ENCODE assay signal across 10 cellular contexts in the genomic region with DNA sequence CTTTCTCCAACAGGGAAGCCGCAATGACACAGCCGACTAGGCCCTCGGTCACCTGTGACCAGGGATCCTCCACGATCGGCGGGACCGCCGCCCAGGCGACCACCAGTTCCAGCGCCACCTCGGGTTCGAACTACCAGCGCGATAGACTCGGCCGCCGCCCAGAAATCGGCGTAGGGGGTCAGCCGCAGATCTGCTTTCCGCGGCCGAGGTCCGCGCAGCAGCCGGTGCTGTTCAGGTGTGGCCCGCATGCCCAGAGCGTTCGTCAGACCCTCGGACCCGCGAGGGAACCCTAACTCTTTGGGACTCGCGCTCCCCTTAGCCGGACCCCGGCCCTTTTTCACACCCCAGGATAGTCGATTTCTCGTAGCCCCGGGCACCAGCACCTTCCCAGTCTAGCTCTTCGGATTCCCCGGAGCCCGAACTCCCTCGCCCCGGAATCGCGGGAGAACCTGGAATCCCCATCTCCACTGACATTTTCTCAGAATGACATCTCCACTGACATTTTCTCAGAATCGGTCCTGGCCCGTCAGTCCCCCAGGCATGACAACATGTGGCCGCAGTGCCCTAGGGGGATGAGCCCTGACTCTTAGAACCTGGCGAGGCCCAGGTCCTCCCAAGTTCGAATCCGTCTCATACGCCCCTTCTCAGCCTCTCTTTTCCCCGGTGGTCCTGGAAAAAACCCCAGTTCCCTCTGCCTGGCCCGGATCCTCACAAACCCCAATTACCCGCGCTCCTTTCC. TPM values are rescaled to one million over a fixed set of nuclear protein-coding genes. Genes with fewer than 3 reads are reported as not detected.
DNase-seq lines count a peak whose midpoint lies in the region; ATAC-seq, FAIRE-seq and TF ChIP-seq lines count a peak whose summit lies in the region.
"Had no signal": no experiment of that assay in that cellular context is flagged by ENCODE, and none has a peak within 500 bp of the region (broad histone marks: within the 10 kb centered on the region; RNA-seq: fewer than 3 reads in every experiment).

No MANE protein-coding gene starts in this region.

- no peaks in the 10 kb centered on the region for H3K4me1 ChIP-seq in cardiac muscle cell (ENCODE audit: low read depth)
- peaks cover 10% of the 10 kb centered on the region for H3K4me1 ChIP-seq in mucosa of descending colon (ENCODE audit: low read depth)

- peaks cover 37% of the 10 kb centered on the region for H3K27me3 ChIP-seq in cardiac muscle cell

- H3K4me3 ChIP-seq in cardiac muscle cell: peak overlapping the region; percentile 48
- H3K4me3 ChIP-seq in mucosa of descending colon: peak overlapping the region; percentile 39

- DNase-seq in cardiac muscle cell (ENCODE audit: low read depth in 1 of 2, low spot score in 1 of 2) (no peak), left cardiac atrium (no peak), chondrocyte (ENCODE audit: low spot score) (no peak), mucosa of descending colon (peak in 2 of 3 donors; percentile 10 to 75), type B pancreatic cell (ENCODE audit: extremely low spot score, unreplicated experiment) (peak; percentile 67), DMS53 treated with DMSO at 0.1 percent for 48 hours (lab: John Stamatoyannopoulos, UW; ENCODE audit: unreplicated experiment) (no peak), DMS 273 (lab: John Stamatoyannopoulos, UW; ENCODE audit: unreplicated experiment) (no peak), GM19239 (ENCODE audit: insufficient read length, low spot score) (no peak)
- DNase-seq: DMS79 had no signal

- no peak for FAIRE-seq in GM19239 (lab: Jason Lieb, UNC)

- H3K9me3 Mint-ChIP-seq in chondrocyte (ENCODE audit: low read depth): no peaks in the 10 kb centered on the region
- no peaks in the 10 kb centered on the region for H3K9me3 Mint-ChIP-seq in type B pancreatic cell

- no peaks in the 10 kb centered on the region for H3K9me3 ChIP-seq in cardiac muscle cell (ENCODE audit: low read depth)
- no peaks in the 10 kb centered on the region for H3K9me3 ChIP-seq in mucosa of descending colon

- H3K27ac Mint-ChIP-seq in chondrocyte (ENCODE audit: unreplicated experiment) (no peak overlapping the region), type B pancreatic cell (no peak overlapping the region)

- H3K27me3 Mint-ChIP-seq in chondrocyte (ENCODE audit: low read depth) (peaks cover 2% of the 10 kb centered on the region), type B pancreatic cell (peaks cover 47% of the 10 kb centered on the region)

- H3K4me3 Mint-ChIP-seq in chondrocyte (ENCODE audit: unreplicated experiment): peak overlapping the region; percentile 86
- H3K4me3 Mint-ChIP-seq in type B pancreatic cell: peak overlapping the region; percentile 89

- H3K36me3 Mint-ChIP-seq in chondrocyte (ENCODE audit: low read depth) (no peaks in the 10 kb centered on the region), type B pancreatic cell (no peaks in the 10 kb centered on the region)

- intact Hi-C loops in left cardiac atrium (cut with DNase I) (no loop called here), mucosa of descending colon (cut with DNase I, micrococcal nuclease) (no loop called here)

- H3K27ac ChIP-seq in cardiac muscle cell: no peak overlapping the region

- ATAC-seq in left cardiac atrium: no peak
- peak; percentile 5 for ATAC-seq in mucosa of descending colon

- no peaks in the 10 kb centered on the region for H3K36me3 ChIP-seq in cardiac muscle cell
- H3K36me3 ChIP-seq in mucosa of descending colon (ENCODE audit: low read depth): no peaks in the 10 kb centered on the region

- TF ChIP-seq CTCF in cardiac muscle cell (IDR thresholded peaks at IDR 0.05; ENCODE audit: low read depth, low read length) (no peak), chondrocyte (IDR thresholded peaks at IDR 0.05) (no peak), mucosa of descending colon (IDR thresholded peaks at IDR 0.05) (no peak), type B pancreatic cell (conservative IDR thresholded peaks at IDR 0.05) (no peak)

- H3K4me1 Mint-ChIP-seq in chondrocyte (ENCODE audit: low read depth) (peaks cover 13% of the 10 kb centered on the region), type B pancreatic cell (ENCODE audit: unreplicated experiment) (no peaks in the 10 kb centered on the region)

RNA-seq across cellular contexts. Expression of a gene that starts 0.4 kb away (rescaled TPM):
- not detected in 2 replicates for total RNA-seq in cardiac muscle cell
- not detected in 2 replicates for polyA plus RNA-seq in cardiac muscle cell
- total RNA-seq in left cardiac atrium: not detected
- total RNA-seq in chondrocyte: not detected in 3 replicates
- 1 to 10 TPM; 1.7 to 5.7 (median 3.5) TPM for total RNA-seq in mucosa of descending colon
- total RNA-seq in type B pancreatic cell (ENCODE audit: low replicate concordance): not detected in 2 replicates
- polyA plus RNA-seq: adipose tissue had no signal

RNA-seq across cellular contexts. Expression of a gene that starts 19.5 kb away (rescaled TPM):
- total RNA-seq in cardiac muscle cell (0.07 TPM in 1 of 2 replicates, not detected in the other), left cardiac atrium (under 1 TPM; 0.37 to 0.44 TPM), chondrocyte (not detected in 3 replicates), mucosa of descending colon (under 1 TPM; 0.22 to 0.29 (median 0.29) TPM), type B pancreatic cell (ENCODE audit: low replicate concordance) (not detected in 2 replicates)
- not detected in 2 replicates for polyA plus RNA-seq in cardiac muscle cell

RNA-seq across cellular contexts. Expression of a gene that starts 59.5 kb away (rescaled TPM):
- total RNA-seq in cardiac muscle cell (10.0 and 10.4 TPM in 2 replicates), left cardiac atrium (1 to 10 TPM; 5.6 to 5.9 TPM), chondrocyte (7.0 to 10.1 TPM (median 9.2 TPM) in 3 replicates), mucosa of descending colon (10 to 100 TPM; 14.0 to 22.0 (median 14.5) TPM), type B pancreatic cell (ENCODE audit: low replicate concordance) (9.9 and 13.6 TPM in 2 replicates)
- polyA plus RNA-seq in cardiac muscle cell: 6.1 and 9.4 TPM in 2 replicates

Comparison
In these comparisons a context has a peak if more than half of its experiments do, and no peak if none do; other contexts are left out.
1. DNase-seq: peak in mucosa of descending colon (2 of 3) and type B pancreatic cell (single experiment); none in cardiac muscle cell (0 of 2), left cardiac atrium (single experiment), chondrocyte (single experiment), DMS53 treated with DMSO at 0.1 percent for 48 hours (single experiment), DMS 273 (single experiment) and GM19239 (single experiment).